8 cellular contexts compared by ENCODE assay signal in genomic region chr10:93465806-93466675, GRCh38.
A peak's percentile ranks its signal among the peaks of the same experiment; 100 is the strongest.
DNase-seq lines count a peak whose midpoint lies in the region; ATAC-seq and TF ChIP-seq lines count a peak whose summit lies in the region.

No MANE protein-coding gene starts in this region.

- no peaks in the 10 kb centered on the region for H3K27me3 ChIP-seq in subcutaneous abdominal adipose tissue (ENCODE audit: control insufficient read depth in 5 of 5, insufficient read depth in 4 of 5, low read length in 5 of 5)

- H3K9ac ChIP-seq in subcutaneous abdominal adipose tissue (ENCODE audit: low read length in 5 of 5) = peak overlapping the region; percentile 37 to 62 (median 60)

- in situ Hi-C loops in ACHN (cut with HindIII; ENCODE audit: low pct_ligation_motif_present, low pct_unique_long_range_greater_than_20kb, low sequenced_read_pairs) (no loop called here), astrocyte of the cerebellum (cut with HindIII; ENCODE audit: low sequenced_read_pairs) (no loop called here)

- ATAC-seq in HG02840 (IDR thresholded peaks at IDR 0.05; ENCODE audit: low FRiP score, unreplicated experiment) (no peak), HG02884 (IDR thresholded peaks at IDR 0.05; ENCODE audit: unreplicated experiment) (no peak)
- no peak for ATAC-seq in stimulated activated naive CD8-positive, alpha-beta T cell treated with anti-CD3 and anti-CD28 coated beads, Interleukin-15, Interleukin-2, amounts not matched to agents 100 U/mL and 50 U/mL, for 24 hours

- peaks cover 10 to 63% (median 59%) of the 10 kb centered on the region in 5 donors for H3K4me1 ChIP-seq in subcutaneous abdominal adipose tissue (ENCODE audit: control insufficient read depth in 5 of 5, insufficient read depth in 5 of 5, low read length in 5 of 5)

- no peaks in the 10 kb centered on the region for H3K9me3 ChIP-seq in subcutaneous abdominal adipose tissue (ENCODE audit: control insufficient read depth in 5 of 5, low read length in 5 of 5)

- H3K27ac ChIP-seq in subcutaneous abdominal adipose tissue (ENCODE audit: low read depth, low read length) = peak overlapping the region; percentile 97

- H3K36me3 ChIP-seq in subcutaneous abdominal adipose tissue (ENCODE audit: control insufficient read depth in 5 of 5, insufficient read depth in 5 of 5, low read length in 5 of 5) = peaks cover 0 to 7% (median 4%) of the 10 kb centered on the region in 5 donors

- DNase-seq in ACHN (peak; percentile 99), LoVo (ENCODE audit: low spot score) (peak; percentile 92), astrocyte of the cerebellum (ENCODE audit: low read depth) (peak; percentile 55), iris pigment epithelial cell (ENCODE audit: low read depth) (peak; percentile 89)
- no peak for DNase-seq in stimulated activated naive CD8-positive, alpha-beta T cell treated with anti-CD3 and anti-CD28 coated beads, Interleukin-15, Interleukin-2, amounts not matched to agents 100 U/mL and 50 U/mL, for 24 hours

- H3K4me3 ChIP-seq in astrocyte of the cerebellum (ENCODE audit: low read depth, low read length) = no peak overlapping the region
- peak overlapping the region in 2 of 5 donors; percentile 17 to 31 for H3K4me3 ChIP-seq in subcutaneous abdominal adipose tissue (ENCODE audit: low read depth in 1 of 5, low read length in 5 of 5)

- TF ChIP-seq CTCF in astrocyte of the cerebellum (IDR thresholded peaks at IDR 0.05; ENCODE audit: low read depth, low read length, missing control alignments) = no peak
